Comparison of ENCODE assay signal across 32 cellular contexts in the genomic region with DNA sequence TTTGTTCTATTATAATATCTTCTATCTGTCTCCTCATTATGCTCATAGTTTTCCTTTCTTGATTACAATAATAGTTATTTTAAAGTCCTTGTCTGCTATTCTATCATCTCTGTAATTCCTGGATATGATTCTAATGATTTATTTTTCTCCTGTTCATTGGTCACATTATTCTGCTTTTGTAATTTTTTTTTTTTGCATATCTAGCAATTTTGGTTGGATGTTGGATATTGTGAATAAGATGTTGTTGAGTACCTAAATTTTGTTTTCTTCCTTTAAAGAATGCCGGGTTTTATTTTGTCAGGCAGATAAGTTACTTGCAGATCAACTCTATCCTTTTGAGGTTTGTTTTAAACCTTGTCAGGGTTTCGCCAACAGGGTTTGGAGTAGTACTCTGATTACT. TPM values are rescaled to one million over a fixed set of nuclear protein-coding genes. Genes with fewer than 3 reads are reported as not detected.
DNase-seq lines count a peak whose midpoint lies in the region; ATAC-seq, FAIRE-seq and TF ChIP-seq lines count a peak whose summit lies in the region.
"Had no signal": no experiment of that assay in that cellular context is flagged by ENCODE, and none has a peak within 500 bp of the region (broad histone marks: within the 10 kb centered on the region; RNA-seq: fewer than 3 reads in every experiment).

No MANE protein-coding gene starts in this region.

- in situ Hi-C loops in HepG2 (cut with HindIII; ENCODE audit: extremely low pct_ligation_motif_present, low pct_unique_long_range_greater_than_20kb) (no loop called here), K562 (cut with MboI) (no loop called here)

- 5% methylated on average over 2 of the region's 2 CpGs for WGBS in HepG2 (ENCODE audit: low lambda C conversion rate)
- WGBS in right lobe of liver (ENCODE audit: insufficient coverage, low coverage, low lambda C conversion rate, missing lambda C conversion rate), result 100% methylated on average over 2 of the region's 2 CpGs
- WGBS in A549 (ENCODE audit: missing lambda C conversion rate), result 85% methylated on average over 2 of the region's 2 CpGs
- WGBS in K562 (ENCODE audit: insufficient coverage, low coverage, missing lambda C conversion rate), result 0% methylated on average over 2 of the region's 2 CpGs

- CTCF ChIA-PET in HepG2 (lab: Yijun Ruan, JAX; ENCODE audit: low intra/inter-chr PET ratio, low total read pairs) (no interaction called here), A549 (lab: Yijun Ruan, JAX) (no interaction called here), K562 (lab: Yijun Ruan, JAX; ENCODE audit: low intra/inter-chr PET ratio) (no interaction called here)

- H4K20me1 ChIP-seq in HepG2 (ENCODE audit: insufficient read depth, low read length), result no peaks in the 10 kb centered on the region
- no peaks in the 10 kb centered on the region for H4K20me1 ChIP-seq in K562 (replicated peaks; ENCODE audit: control insufficient read depth, insufficient read depth, low read length)
- H4K20me1 ChIP-seq: BLaER1; BLaER1 treated with 17β-estradiol and CSF1 and Interleukin-3, amounts not matched to agents 10 nM and 100 nM had no signal

- H3K4me3 ChIP-seq in HepG2 (replicated peaks in 1 of 3; ENCODE audit: insufficient read depth in 1 of 3, low read depth in 2 of 3, low read length in 3 of 3), result no peak overlapping the region
- no peak overlapping the region for H3K4me3 ChIP-seq in right lobe of liver
- H3K4me3 ChIP-seq in A549, result no peak overlapping the region
- H3K4me3 ChIP-seq in K562, result no peak overlapping the region
- H3K4me3 ChIP-seq in upper lobe of right lung, result no peak overlapping the region
- H3K4me3 ChIP-seq: BLaER1; BLaER1 treated with 17β-estradiol and CSF1 and Interleukin-3, amounts not matched to agents 10 nM and 100 nM had no signal

- TF ChIP-seq RAD21 in HepG2 (CRISPR knock-in tag; IDR thresholded peaks at IDR 0.05) (no peak), A549 (conservative IDR thresholded peaks at IDR 0.05 in 1 of 2, IDR thresholded peaks at IDR 0.05 in 1 of 2) (no peak), K562 (CRISPR knock-in tag; conservative IDR thresholded peaks at IDR 0.05 in 1 of 2, IDR thresholded peaks at IDR 0.05 in 1 of 2) (no peak)

- no peaks in the 10 kb centered on the region for H3K9me1 ChIP-seq in K562 (ENCODE audit: control insufficient read depth, insufficient read depth, low read length)

- H3K27ac ChIP-seq in HepG2 (ENCODE audit: extremely low read length, insufficient read depth, low read length) (no peak overlapping the region), right lobe of liver (no peak overlapping the region), A549 (no peak overlapping the region), K562 (ENCODE audit: extremely low read depth, low read depth, low read length) (no peak overlapping the region), upper lobe of right lung (no peak overlapping the region)
- H3K27ac ChIP-seq: 22Rv1; BLaER1; BLaER1 treated with 17β-estradiol and CSF1 and Interleukin-3, amounts not matched to agents 10 nM and 100 nM; C4-2B had no signal

- H3K4me2 ChIP-seq in HepG2 (ENCODE audit: low read depth, low read length) (no peak overlapping the region), A549 (no peak overlapping the region), K562 (ENCODE audit: insufficient read depth, low read length) (no peak overlapping the region)
- H3K4me2 ChIP-seq: BLaER1; BLaER1 treated with 17β-estradiol and CSF1 and Interleukin-3, amounts not matched to agents 10 nM and 100 nM had no signal

- H2AFZ ChIP-seq in HepG2 (ENCODE audit: low read length) (no peak overlapping the region), K562 (ENCODE audit: low read depth, low read length) (no peak overlapping the region)

- ATAC-seq in HepG2, result no peak
- no peak for ATAC-seq in right lobe of liver
- no peak for ATAC-seq in A549
- ATAC-seq in K562, result no peak
- no peak for ATAC-seq in upper lobe of right lung
- ATAC-seq in HG02840 (IDR thresholded peaks at IDR 0.05; ENCODE audit: low FRiP score, unreplicated experiment), result no peak
- ATAC-seq: CD8-positive, alpha-beta T cell had no signal

- no peaks in the 10 kb centered on the region for H3K36me3 ChIP-seq in HepG2 (replicated peaks in 1 of 2; ENCODE audit: control insufficient read depth in 1 of 2, insufficient read depth in 2 of 2, low read length in 2 of 2)
- H3K36me3 ChIP-seq in right lobe of liver, result no peaks in the 10 kb centered on the region
- H3K36me3 ChIP-seq in K562 (ENCODE audit: control insufficient read depth, insufficient read depth, low read length), result no peaks in the 10 kb centered on the region
- no peaks in the 10 kb centered on the region for H3K36me3 ChIP-seq in upper lobe of right lung
- H3K36me3 ChIP-seq: BE2C had no signal

- H3K79me2 ChIP-seq in HepG2 (ENCODE audit: insufficient read depth, low read length), result no peaks in the 10 kb centered on the region
- no peaks in the 10 kb centered on the region for H3K79me2 ChIP-seq in K562 (ENCODE audit: control insufficient read depth, insufficient read depth, low read length)

- TF ChIP-seq CTCF in HepG2 (CRISPR knock-in tag; IDR thresholded peaks at IDR 0.05), result no peak
- no peak for TF ChIP-seq CTCF in right lobe of liver (IDR thresholded peaks at IDR 0.05)
- TF ChIP-seq CTCF in A549 (IDR thresholded peaks at IDR 0.05), result no peak
- TF ChIP-seq CTCF in K562 (IDR thresholded peaks at IDR 0.05 in 2 of 3, conservative IDR thresholded peaks at IDR 0.05 in 1 of 3; ENCODE audit: insufficient read depth in 2 of 3, low read depth in 1 of 3, low read length in 3 of 3), result no peak
- TF ChIP-seq CTCF in upper lobe of right lung (IDR thresholded peaks at IDR 0.05), result no peak

- H3K4me1 ChIP-seq in HepG2 (ENCODE audit: insufficient read depth, low read length) (no peaks in the 10 kb centered on the region), right lobe of liver (no peaks in the 10 kb centered on the region), A549 (peaks cover 11% of the 10 kb centered on the region), K562 (replicated peaks in 1 of 2; ENCODE audit: control insufficient read depth in 2 of 2, insufficient read depth in 2 of 2, low read length in 2 of 2) (no peaks in the 10 kb centered on the region; a peak in 1 of 5 replicates), upper lobe of right lung (no peaks in the 10 kb centered on the region)
- H3K4me1 ChIP-seq: BE2C, BLaER1, Caco-2 had no signal

- intact Hi-C loops in HepG2 (cut with micrococcal nuclease; ENCODE audit: unreplicated experiment) (no loop called here), right lobe of liver (cut with DNase I) (no loop called here), K562 (cut with micrococcal nuclease) (no loop called here), upper lobe of right lung (cut with DNase I) (no loop called here)

- H3K9me3 ChIP-seq in HepG2 (ENCODE audit: low read length) (no peaks in the 10 kb centered on the region), right lobe of liver (no peaks in the 10 kb centered on the region), A549 (no peaks in the 10 kb centered on the region), K562 (replicated peaks; ENCODE audit: control insufficient read depth, insufficient read depth, low read depth, low read length) (no peaks in the 10 kb centered on the region), upper lobe of right lung (no peaks in the 10 kb centered on the region)
- H3K9me3 ChIP-seq: BE2C, Caco-2 had no signal

- DNase-seq in HepG2 (ENCODE audit: low spot score) (no peak), right lobe of liver (no peak), A549 (ENCODE audit: low read depth in 1 of 2, low spot score in 1 of 2) (no peak), K562 (ENCODE audit: extremely low read depth in 1 of 4, low spot score in 3 of 4) (no peak), upper lobe of right lung (no peak)
- DNase-seq: 8988T; ACHN; AML-193; BE2C; C1 segment of cervical spinal cord; Caco-2; Calu3; CD4-positive, alpha-beta memory T cell; CD4-positive, alpha-beta T cell; CD4-positive, CD25-positive, alpha-beta regulatory T cell; CD8-positive, alpha-beta memory T cell; CD8-positive, alpha-beta T cell; COR-L47; DMS 273 treated with DMSO at 0.1 percent for 48 hours; DMS153; DMS53; DMS79; DMS79 treated with DMSO at 0.1 percent for 48 hours; DND-41; EL had no signal

- POLR2A ChIA-PET in HepG2 (lab: Yijun Ruan, JAX), result no interaction called here
- POLR2A ChIA-PET in A549 (lab: Yijun Ruan, JAX), result no interaction called here
- POLR2A ChIA-PET in K562 (lab: Yijun Ruan, JAX), result interaction anchor here (0.7 kb wide), 1 partner anchor 105 kb away, joined by 3 read pairs; no protein-coding TSS in a partner anchor

- H3K27me3 ChIP-seq in HepG2 (ENCODE audit: control insufficient read depth in 1 of 2, insufficient read depth in 2 of 2, low read length in 2 of 2), result peaks cover 0 to 12% of the 10 kb centered on the region in 2 experiments; a peak in 2 of 5 replicates
- H3K27me3 ChIP-seq in right lobe of liver, result no peaks in the 10 kb centered on the region
- peaks cover 2 to 10% of the 10 kb centered on the region in 2 experiments; a peak in 1 of 5 replicates for H3K27me3 ChIP-seq in K562 (ENCODE audit: control insufficient read depth in 2 of 2, insufficient read depth in 2 of 2, low read length in 2 of 2)
- no peaks in the 10 kb centered on the region for H3K27me3 ChIP-seq in upper lobe of right lung

- BruUV-seq in HepG2 (replicated peaks; lab: Mats Ljungman, UMichigan) (no TSS peak), K562 (replicated peaks; lab: Mats Ljungman, UMichigan) (no TSS peak)

- FAIRE-seq in HepG2 (lab: Jason Lieb, UNC), result no peak
- FAIRE-seq in A549 (lab: Jason Lieb, UNC), result no peak
- FAIRE-seq in K562 (lab: Jason Lieb, UNC), result no peak
- FAIRE-seq: A204.1, D721Med had no signal

- TF ChIP-seq POLR2A in HepG2 (IDR thresholded peaks at IDR 0.05; ENCODE audit: insufficient read depth in 1 of 2, low read depth in 2 of 2, low read length in 2 of 2) (no peak), right lobe of liver (IDR thresholded peaks at IDR 0.05) (no peak), A549 (IDR thresholded peaks at IDR 0.05; ENCODE audit: low read length) (no peak), K562 (conservative IDR thresholded peaks at IDR 0.05) (no peak)

- TF ChIP-seq EP300 in HepG2 (IDR thresholded peaks at IDR 0.05; ENCODE audit: low read depth in 2 of 2, low read length in 2 of 2) (no peak), HepG2 (CRISPR knock-in tag; IDR thresholded peaks at IDR 0.05; ENCODE audit: borderline replicate concordance) (no peak), A549 (IDR thresholded peaks at IDR 0.05) (no peak), K562 (IDR thresholded peaks at IDR 0.05; ENCODE audit: low read length) (no peak)

- H3K9ac ChIP-seq in HepG2 (ENCODE audit: insufficient read depth, low read depth, low read length), result no peak overlapping the region
- no peak overlapping the region for H3K9ac ChIP-seq in K562 (ENCODE audit: insufficient read depth in 1 of 2, low read depth in 2 of 2, low read length in 2 of 2)
- H3K9ac ChIP-seq: BLaER1; BLaER1 treated with 17β-estradiol and CSF1 and Interleukin-3, amounts not matched to agents 10 nM and 100 nM had no signal

RNA-seq across cellular contexts. Expression of a gene that starts 25.2 kb away (rescaled TPM):
- total RNA-seq in HepG2 (2016; rRNA removed; fragmentation: Illumina TruSeq; extraction: Trizol) (not detected in 2 replicates), right lobe of liver (1 to 10 TPM; 1.2 to 5.1 (median 2.7) TPM), K562 (2014; rRNA removed) (0.29 and 0.77 TPM in 2 replicates), K562 (2014; rRNA removed; fragmentation: Illumina TruSeq; extraction: Trizol) (0.36 and 0.51 TPM in 2 replicates), K562 (2015; rRNA removed; fragmentation: Illumina TruSeq; extraction: Trizol) (0.53 and 1.2 TPM in 2 replicates), K562 (2021) (0.40 and 0.91 TPM in 2 replicates), upper lobe of right lung (3.1 TPM)
- not detected in 2 replicates for total RNA-seq in HepG2 (2016; cell fraction: cytosol; rRNA removed; fragmentation: Illumina TruSeq; extraction: Trizol; ENCODE audit: low read depth)
- total RNA-seq in HepG2 (2016; cell fraction: insoluble cytoplasmic fraction; rRNA removed; fragmentation: Illumina TruSeq; extraction: Trizol), result not detected in 2 replicates
- 0.17 TPM in 1 of 2 replicates, not detected in the other for total RNA-seq in HepG2 (2016; cell fraction: membrane; rRNA removed; fragmentation: Illumina TruSeq; extraction: Trizol)
- not detected in 2 replicates for total RNA-seq in HepG2 (2016; cell fraction: nucleus; rRNA removed; fragmentation: Illumina TruSeq; extraction: Trizol)
- polyA plus RNA-seq in HepG2 (2011; rRNA removed) (not detected in 2 replicates), A549 (2011; rRNA removed) (3.1 and 5.4 TPM in 2 replicates), A549 (2017; fragmentation: RNase III; extraction: RNeasy Plus Mini Kit Qiagen cat#74134 plus additional on column Dnase treatment) (4.0 to 4.2 TPM (median 4.0 TPM) in 3 replicates), K562 (2011; rRNA removed) (0.19 and 0.54 TPM in 2 replicates), K562 (2014; fragmentation: Illumina TruSeq; extraction: Trizol) (0.15 and 0.25 TPM in 2 replicates), K562 (2014; fragmentation: Nextera tagmentation; extraction: Ambion mirVana) (under 1 TPM; 0.08 to 0.11 TPM), K562 (2014; rRNA removed) (0.47 and 0.48 TPM in 2 replicates)
- not detected in 2 replicates for polyA plus RNA-seq in HepG2 (2011; cell fraction: cytosol; rRNA removed)
- polyA plus RNA-seq in HepG2 (2011; cell fraction: nucleus; rRNA removed), result not detected in 2 replicates
- 0.53 and 0.59 TPM in 2 replicates for polyA plus RNA-seq in HepG2 (2012)
- polyA plus RNA-seq in HepG2 (2016; cell fraction: cytosol; fragmentation: Illumina TruSeq; extraction: Trizol; ENCODE audit: low read depth), result not detected in 2 replicates
- not detected in 2 replicates for polyA plus RNA-seq in HepG2 (2016; cell fraction: insoluble cytoplasmic fraction; fragmentation: Illumina TruSeq; extraction: Trizol; ENCODE audit: low read depth)
- polyA plus RNA-seq in HepG2 (2016; cell fraction: membrane; fragmentation: Illumina TruSeq; extraction: Trizol; ENCODE audit: low read depth), result 0.11 TPM in 1 of 2 replicates, not detected in the other
- not detected in 2 replicates for polyA plus RNA-seq in HepG2 (2016; cell fraction: nucleus; fragmentation: Illumina TruSeq; extraction: Trizol; ENCODE audit: insufficient read depth, low read depth)
- polyA minus RNA-seq in HepG2 (2011; rRNA and poly(A)+ RNA removed; ENCODE audit: low replicate concordance), result 2.1 TPM in 1 of 2 replicates, not detected in the other
- polyA minus RNA-seq in HepG2 (2011; cell fraction: cytosol; rRNA and poly(A)+ RNA removed), result not detected in 2 replicates
- polyA minus RNA-seq in HepG2 (2011; cell fraction: nucleus; rRNA and poly(A)+ RNA removed), result not detected in 2 replicates
- polyA plus RNA-seq in A549 (2012; cell fraction: cytosol; rRNA removed), result 1.6 and 2.0 TPM in 2 replicates
- 3.2 and 5.8 TPM in 2 replicates for polyA plus RNA-seq in A549 (2012; cell fraction: nucleus; rRNA removed)
- 1.0 and 1.9 TPM in 2 replicates for polyA minus RNA-seq in A549 (2011; rRNA and poly(A)+ RNA removed)
- total RNA-seq in K562 (2011; cell fraction: chromatin; rRNA removed; ENCODE audit: low replicate concordance), result 0.39 TPM in 1 of 2 replicates, not detected in the other
- 0.83 TPM in 1 of 2 replicates, not detected in the other for total RNA-seq in K562 (2011; cell fraction: nucleolus; rRNA removed)
- 1.1 TPM in 1 of 2 replicates, not detected in the other for total RNA-seq in K562 (2011; cell fraction: nucleoplasm; rRNA removed)
- 0.22 and 0.29 TPM in 2 replicates for polyA plus RNA-seq in K562 (2011; cell fraction: cytosol; rRNA removed)
- 0.66 and 0.81 TPM in 2 replicates for polyA plus RNA-seq in K562 (2011; cell fraction: nucleus; rRNA removed)
- 0.70 and 1.7 TPM in 2 replicates for polyA plus RNA-seq in K562 (2012)
- polyA minus RNA-seq in K562 (2011; rRNA and poly(A)+ RNA removed), result 0.15 and 0.32 TPM in 2 replicates
- polyA minus RNA-seq in K562 (2011; cell fraction: cytosol; rRNA and poly(A)+ RNA removed), result 0.76 TPM in 1 of 2 replicates, not detected in the other
- polyA minus RNA-seq in K562 (2011; cell fraction: nucleus; rRNA and poly(A)+ RNA removed), result 0.44 and 1.1 TPM in 2 replicates
- total RNA-seq: Caco-2; CD4-positive, CD25-positive, alpha-beta regulatory T cell had no signal
- polyA plus RNA-seq: CD4-positive, alpha-beta memory T cell had no signal

RNA-seq across cellular contexts. Expression of a gene that starts 25.3 kb away (rescaled TPM):
- total RNA-seq in HepG2 (2016; rRNA removed; fragmentation: Illumina TruSeq; extraction: Trizol) (12.1 and 12.2 TPM in 2 replicates), right lobe of liver (10 to 100 TPM in 5 of 6 experiments, 1 to 10 TPM in 1; 8.3 to 21.8 (median 13.3) TPM), K562 (2014; rRNA removed) (12.0 and 12.5 TPM in 2 replicates), K562 (2014; rRNA removed; fragmentation: Illumina TruSeq; extraction: Trizol) (19.3 and 22.7 TPM in 2 replicates), K562 (2015; rRNA removed; fragmentation: Illumina TruSeq; extraction: Trizol) (19.0 and 19.1 TPM in 2 replicates), K562 (2021) (21.3 and 23.9 TPM in 2 replicates), upper lobe of right lung (38.6 TPM)
- total RNA-seq in HepG2 (2016; cell fraction: cytosol; rRNA removed; fragmentation: Illumina TruSeq; extraction: Trizol; ENCODE audit: low read depth), result 21.1 and 21.8 TPM in 2 replicates
- 10.0 and 12.5 TPM in 2 replicates for total RNA-seq in HepG2 (2016; cell fraction: insoluble cytoplasmic fraction; rRNA removed; fragmentation: Illumina TruSeq; extraction: Trizol)
- total RNA-seq in HepG2 (2016; cell fraction: membrane; rRNA removed; fragmentation: Illumina TruSeq; extraction: Trizol), result 15.9 and 20.3 TPM in 2 replicates
- 23.1 and 23.2 TPM in 2 replicates for total RNA-seq in HepG2 (2016; cell fraction: nucleus; rRNA removed; fragmentation: Illumina TruSeq; extraction: Trizol)
- polyA plus RNA-seq in HepG2 (2011; rRNA removed) (9.7 and 12.7 TPM in 2 replicates), A549 (2011; rRNA removed) (6.7 and 8.1 TPM in 2 replicates), A549 (2017; fragmentation: RNase III; extraction: RNeasy Plus Mini Kit Qiagen cat#74134 plus additional on column Dnase treatment) (6.6 to 7.0 TPM (median 6.8 TPM) in 3 replicates), K562 (2011; rRNA removed) (9.4 and 11.7 TPM in 2 replicates), K562 (2014; fragmentation: Illumina TruSeq; extraction: Trizol) (15.9 and 19.0 TPM in 2 replicates), K562 (2014; fragmentation: Nextera tagmentation; extraction: Ambion mirVana) (1 to 10 TPM; 2.9 to 3.0 TPM), K562 (2014; rRNA removed) (7.6 and 9.1 TPM in 2 replicates)
- 6.0 and 6.5 TPM in 2 replicates for polyA plus RNA-seq in HepG2 (2011; cell fraction: cytosol; rRNA removed)
- polyA plus RNA-seq in HepG2 (2011; cell fraction: nucleus; rRNA removed), result 19.3 and 20.3 TPM in 2 replicates
- 6.3 and 11.8 TPM in 2 replicates for polyA plus RNA-seq in HepG2 (2012)
- 4.7 and 5.8 TPM in 2 replicates for polyA plus RNA-seq in HepG2 (2016; cell fraction: cytosol; fragmentation: Illumina TruSeq; extraction: Trizol; ENCODE audit: low read depth)
- 9.0 and 11.6 TPM in 2 replicates for polyA plus RNA-seq in HepG2 (2016; cell fraction: insoluble cytoplasmic fraction; fragmentation: Illumina TruSeq; extraction: Trizol; ENCODE audit: low read depth)
- 9.3 and 11.1 TPM in 2 replicates for polyA plus RNA-seq in HepG2 (2016; cell fraction: membrane; fragmentation: Illumina TruSeq; extraction: Trizol; ENCODE audit: low read depth)
- 10.0 and 12.3 TPM in 2 replicates for polyA plus RNA-seq in HepG2 (2016; cell fraction: nucleus; fragmentation: Illumina TruSeq; extraction: Trizol; ENCODE audit: insufficient read depth, low read depth)
- polyA minus RNA-seq in HepG2 (2011; rRNA and poly(A)+ RNA removed; ENCODE audit: low replicate concordance), result 19.2 and 24.1 TPM in 2 replicates
- polyA minus RNA-seq in HepG2 (2011; cell fraction: cytosol; rRNA and poly(A)+ RNA removed), result 6.9 and 7.9 TPM in 2 replicates
- 106 and 144 TPM in 2 replicates for polyA minus RNA-seq in HepG2 (2011; cell fraction: nucleus; rRNA and poly(A)+ RNA removed)
- 4.3 and 5.8 TPM in 2 replicates for polyA plus RNA-seq in A549 (2012; cell fraction: cytosol; rRNA removed)
- 2.0 and 2.5 TPM in 2 replicates for polyA plus RNA-seq in A549 (2012; cell fraction: nucleus; rRNA removed)
- polyA minus RNA-seq in A549 (2011; rRNA and poly(A)+ RNA removed), result 7.2 and 11.9 TPM in 2 replicates
- total RNA-seq in K562 (2011; cell fraction: chromatin; rRNA removed; ENCODE audit: low replicate concordance), result 36.2 and 82.6 TPM in 2 replicates
- 16.4 and 20.0 TPM in 2 replicates for total RNA-seq in K562 (2011; cell fraction: nucleolus; rRNA removed)
- total RNA-seq in K562 (2011; cell fraction: nucleoplasm; rRNA removed), result 45.8 and 72.1 TPM in 2 replicates
- 4.3 and 6.1 TPM in 2 replicates for polyA plus RNA-seq in K562 (2011; cell fraction: cytosol; rRNA removed)
- polyA plus RNA-seq in K562 (2011; cell fraction: nucleus; rRNA removed), result 32.0 and 34.2 TPM in 2 replicates
- 7.6 and 10.3 TPM in 2 replicates for polyA plus RNA-seq in K562 (2012)
- 16.1 and 16.3 TPM in 2 replicates for polyA minus RNA-seq in K562 (2011; rRNA and poly(A)+ RNA removed)
- 5.3 and 7.3 TPM in 2 replicates for polyA minus RNA-seq in K562 (2011; cell fraction: cytosol; rRNA and poly(A)+ RNA removed)
- polyA minus RNA-seq in K562 (2011; cell fraction: nucleus; rRNA and poly(A)+ RNA removed), result 23.2 and 48.8 TPM in 2 replicates
